9 cellular contexts compared by ENCODE assay signal in genomic region chr10:72048450-72049124, GRCh38. TPM values are rescaled to one million over a fixed set of nuclear protein-coding genes. Genes with fewer than 3 reads are reported as not detected.
DNase-seq lines count a peak whose midpoint lies in the region; ATAC-seq, FAIRE-seq and TF ChIP-seq lines count a peak whose summit lies in the region.
"Had no signal": no experiment of that assay in that cellular context is flagged by ENCODE, and none has a peak within 500 bp of the region (broad histone marks: within the 10 kb centered on the region; RNA-seq: fewer than 3 reads in every experiment).

No MANE protein-coding gene starts in this region.

- no peak overlapping the region for H4K91ac ChIP-seq in IMR-90 (ENCODE audit: insufficient read depth, low read depth, low read length)
- H4K91ac ChIP-seq in H1 (replicated peaks; ENCODE audit: insufficient read length, low read length), result no peak overlapping the region
- H4K91ac ChIP-seq in mesenchymal stem cell (ENCODE audit: low read length), result no peak overlapping the region

- DNase-seq in activated gamma-delta T cell treated with Interleukin-2 at 50 U/mL for 16 hours (peak; percentile 92), activated gamma-delta T cell (lab: John Stamatoyannopoulos, UW) (no peak), IMR-90 (peak; percentile 90), NOMO-1 treated with dmso at 0.1 percent for 144 hours (lab: John Stamatoyannopoulos, UW; ENCODE audit: unreplicated experiment) (peak; percentile 63), H1 (ENCODE audit: low read depth in 1 of 2, low spot score in 2 of 2) (peak; percentile 85 to 97), mesenchymal stem cell (peak; percentile 91)
- peak; percentile 75 to 83 for DNase-seq in activated CD8-positive, alpha-beta memory T cell treated with anti-CD3 and anti-CD28 coated beads for 4 hours (ENCODE audit: low read depth in 2 of 2)
- DNase-seq in stimulated activated CD8-positive, alpha-beta memory T cell treated with anti-CD3 and anti-CD28 coated beads, Interleukin-15, amount 100 ng/mL, for 4 hours (ENCODE audit: low read depth in 2 of 2), result peak; percentile 71 to 76

- intact Hi-C loops in IMR-90 (cut with micrococcal nuclease), result loop anchor here (1.0 to 10.0 kb wide), 6 partner anchors 84 to 734 kb away; partner anchors contain the start of genes CHST3 and SLC29A3

- peak; percentile 97 for FAIRE-seq in H1 (lab: Jason Lieb, UNC)

- H2BK12ac ChIP-seq in H1 (ENCODE audit: low read depth, low read length) (no peak overlapping the region), mesenchymal stem cell (ENCODE audit: low read length in 2 of 2) (no peak overlapping the region)

- TF ChIP-seq POLR2A in IMR-90 (IDR thresholded peaks at IDR 0.05; ENCODE audit: low read depth, low read length), result 0 out of 2 replicates have a peak, but pooled peaks have one; percentile 31
- TF ChIP-seq POLR2A in H1 (IDR thresholded peaks at IDR 0.05; ENCODE audit: control extremely low read depth in 1 of 2, low read depth in 2 of 2, low read length in 2 of 2), result no peak

- ATAC-seq in IMR-90 (ENCODE audit: low read depth), result peak; percentile 96

- no peak overlapping the region for H3K4me3 ChIP-seq in IMR-90 (ENCODE audit: insufficient read depth, low read depth, low read length)
- H3K4me3 ChIP-seq in H1 (ENCODE audit: extremely low read depth in 1 of 4, insufficient read depth in 2 of 4, low read depth in 3 of 4, low read length in 4 of 4), result no peak overlapping the region
- H3K4me3 ChIP-seq in mesenchymal stem cell (ENCODE audit: insufficient read depth in 1 of 2, low read depth in 1 of 2, low read length in 2 of 2), result no peak overlapping the region
- H3K4me3 ChIP-seq: BLaER1 had no signal

- H3K9ac ChIP-seq in IMR-90 (ENCODE audit: low read depth, low read length) (no peak overlapping the region), H1 (replicated peaks in 1 of 4; ENCODE audit: extremely low read depth in 1 of 4, low read depth in 3 of 4, low read length in 3 of 4) (no peak overlapping the region), mesenchymal stem cell (ENCODE audit: low read length) (peak overlapping the region; percentile 67)
- H3K9ac ChIP-seq: BLaER1 had no signal

- no peaks in the 10 kb centered on the region for H4K20me1 ChIP-seq in IMR-90 (ENCODE audit: insufficient read depth, low read length)
- peaks cover 0 to 2% of the 10 kb centered on the region in 2 experiments for H4K20me1 ChIP-seq in H1 (replicated peaks in 1 of 2; ENCODE audit: control insufficient read depth in 1 of 2, insufficient read depth in 2 of 2, low read length in 2 of 2)
- H4K20me1 ChIP-seq: BLaER1 had no signal

- H3K79me1 ChIP-seq in IMR-90 (ENCODE audit: low read depth in 1 of 2, low read length in 2 of 2), result no peaks in the 10 kb centered on the region
- H3K79me1 ChIP-seq in H1 (ENCODE audit: low read depth, low read length), result no peaks in the 10 kb centered on the region
- no peaks in the 10 kb centered on the region for H3K79me1 ChIP-seq in mesenchymal stem cell (replicated peaks; ENCODE audit: low read length, poor library complexity, severe bottlenecking)

- H3K27me3 ChIP-seq in IMR-90 (ENCODE audit: control insufficient read depth, insufficient read depth, low read length), result peaks cover 16% of the 10 kb centered on the region
- H3K27me3 ChIP-seq in H1 (replicated peaks in 1 of 4; ENCODE audit: control insufficient read depth in 3 of 4, extremely low read depth in 1 of 4, insufficient read depth in 3 of 4, low read length in 3 of 4), result no peaks in the 10 kb centered on the region
- peaks cover 0 to 6% of the 10 kb centered on the region in 2 experiments for H3K27me3 ChIP-seq in mesenchymal stem cell (ENCODE audit: control insufficient read depth in 1 of 2, insufficient read depth in 1 of 2, low read length in 2 of 2)
- H3K27me3 ChIP-seq: BLaER1 had no signal

- H3K4me1 ChIP-seq in IMR-90 (ENCODE audit: control insufficient read depth, insufficient read depth, low read length) (peaks cover 1% of the 10 kb centered on the region; the same call in 1 of the 2 replicates), H1 (replicated peaks in 1 of 4; ENCODE audit: control insufficient read depth in 3 of 4, insufficient read depth in 4 of 4, low read length in 3 of 4) (peaks cover 0 to 2% (median 0%) of the 10 kb centered on the region in 4 experiments; a peak in 2 of 7 replicates), mesenchymal stem cell (ENCODE audit: control insufficient read depth, insufficient read depth, low read depth, low read length) (peaks cover 3% of the 10 kb centered on the region)

- no peak overlapping the region for H2BK5ac ChIP-seq in IMR-90 (ENCODE audit: low read depth, low read length, poor library complexity, severe bottlenecking)
- H2BK5ac ChIP-seq in H1 (ENCODE audit: low read depth, low read length), result no peak overlapping the region
- no peak overlapping the region for H2BK5ac ChIP-seq in mesenchymal stem cell (ENCODE audit: low read depth, low read length, poor library complexity, severe bottlenecking)

- CTCF ChIA-PET in IMR-90 (lab: Yijun Ruan, JAX), result interaction anchor here (0.5 to 4.1 kb wide), 28 partner anchors 10 to 718 kb away, joined by 3 to 26 read pairs (median 4); partner anchors contain the start of genes ANAPC16 and ASCC1
- CTCF ChIA-PET in H1 (lab: Charles Lee; ENCODE audit: partially characterized antibody), result interaction anchor here (0.6 to 9.8 kb wide), 51 partner anchors 9 to 705 kb away, joined by 3 to 100 read pairs (median 4); partner anchors contain the start of genes CHST3, DDIT4 and SPOCK2

- H2AK9ac ChIP-seq in IMR-90 (replicated peaks; ENCODE audit: low read depth, low read length, poor library complexity), result no peak overlapping the region

- H3K36me3 ChIP-seq in IMR-90 (ENCODE audit: control insufficient read depth, insufficient read depth, low read length) (no peaks in the 10 kb centered on the region), H1 (ENCODE audit: control insufficient read depth in 2 of 4, insufficient read depth in 4 of 4, low read length in 3 of 4) (no peaks in the 10 kb centered on the region), mesenchymal stem cell (ENCODE audit: control insufficient read depth in 1 of 2, insufficient read depth in 2 of 2, low read depth in 1 of 2, low read length in 2 of 2) (no peaks in the 10 kb centered on the region)
- H3K36me3 ChIP-seq: BLaER1 had no signal

- BruUV-seq in IMR-90 (replicated peaks; lab: Mats Ljungman, UMichigan), result no TSS peak

- H3K23ac ChIP-seq in IMR-90 (ENCODE audit: low read depth, low read length) (no peak overlapping the region), H1 (ENCODE audit: insufficient read length) (no peak overlapping the region), mesenchymal stem cell (ENCODE audit: low read length in 2 of 2) (no peak overlapping the region)

- H2BK15ac ChIP-seq in IMR-90 (ENCODE audit: low read depth, low read length) (no peak overlapping the region), H1 (ENCODE audit: low read length) (no peak overlapping the region), mesenchymal stem cell (ENCODE audit: low read depth, poor library complexity, severe bottlenecking) (no peak overlapping the region)

- H2BK20ac ChIP-seq in IMR-90 (ENCODE audit: low read depth, low read length) (no peak overlapping the region), H1 (ENCODE audit: low read length) (no peak overlapping the region)

- H3K18ac ChIP-seq in IMR-90 (ENCODE audit: low read depth, low read length) (no peak overlapping the region), H1 (ENCODE audit: extremely low read depth, low read length) (no peak overlapping the region), mesenchymal stem cell (ENCODE audit: low read depth in 1 of 2, low read length in 2 of 2) (no peak overlapping the region)

- 0% methylated on average over 1 of the region's 12 CpGs; no CpG with 5 or more reads in 1 of the 2 experiments for WGBS in IMR-90 (ENCODE audit: extremely low coverage in 2 of 2, insufficient read length in 1 of 2), 2 experiments
- 36% methylated on average over 12 of the region's 12 CpGs; no CpG with 5 or more reads in 1 of the 2 experiments for WGBS in H1 (ENCODE audit: extremely low coverage in 1 of 2, insufficient coverage in 1 of 2, insufficient read length in 1 of 2, insufficient replicate concordance in 2 of 2, low coverage in 1 of 2, low lambda C conversion rate in 2 of 2, missing lambda C conversion rate in 1 of 2), 2 experiments
- WGBS in mesenchymal stem cell, result 22% methylated on average over 10 of the region's 12 CpGs

- H2BK120ac ChIP-seq in IMR-90 (ENCODE audit: low read depth, low read length), result no peak overlapping the region
- H2BK120ac ChIP-seq in H1 (replicated peaks; ENCODE audit: low read depth, low read length), result no peak overlapping the region
- H2BK120ac ChIP-seq in mesenchymal stem cell (ENCODE audit: low read depth, low read length), result no peak overlapping the region

- H3K23me2 ChIP-seq in H1 (ENCODE audit: low read depth, low read length), result no peaks in the 10 kb centered on the region

- H2AK5ac ChIP-seq in IMR-90 (ENCODE audit: low read depth, low read length) (no peak overlapping the region), H1 (ENCODE audit: low read depth, low read length) (no peak overlapping the region), mesenchymal stem cell (ENCODE audit: low read length, severe bottlenecking) (no peak overlapping the region)

- H3K4me2 ChIP-seq in IMR-90 (ENCODE audit: low read depth, low read length), result no peak overlapping the region
- H3K4me2 ChIP-seq in H1 (ENCODE audit: insufficient read depth in 1 of 2, low read depth in 2 of 2, low read length in 2 of 2), result no peak overlapping the region
- H3K4me2 ChIP-seq in mesenchymal stem cell (ENCODE audit: low read length, poor library complexity, severe bottlenecking), result no peak overlapping the region
- H3K4me2 ChIP-seq: BLaER1 had no signal

- H2AFZ ChIP-seq in IMR-90 (replicated peaks; ENCODE audit: low read length, poor library complexity), result no peak overlapping the region
- H2AFZ ChIP-seq in H1 (ENCODE audit: low read length), result no peak overlapping the region
- H2AFZ ChIP-seq in mesenchymal stem cell (ENCODE audit: low read depth, low read length), result no peak overlapping the region

- H3K56ac ChIP-seq in IMR-90 (ENCODE audit: extremely low read depth, insufficient read depth, low read length), result no peak overlapping the region
- H3K56ac ChIP-seq in H1 (replicated peaks; ENCODE audit: insufficient read length, low read depth, low read length), result no peak overlapping the region

- dilution Hi-C loops in IMR-90 (cut with HindIII; ENCODE audit: low sequenced_read_pairs, unreplicated experiment), result no loop called here

- H4K5ac ChIP-seq in IMR-90 (ENCODE audit: low read depth, low read length) (no peak overlapping the region), H1 (ENCODE audit: insufficient read length, low read depth, low read length) (no peak overlapping the region)

- no peaks in the 10 kb centered on the region for H3K79me2 ChIP-seq in H1 (ENCODE audit: control insufficient read depth in 1 of 2, insufficient read depth in 2 of 2, low read length in 2 of 2)

- H4K8ac ChIP-seq in IMR-90 (ENCODE audit: low read depth in 2 of 2, low read length in 2 of 2), result no peak overlapping the region
- H4K8ac ChIP-seq in H1 (ENCODE audit: extremely low read depth, insufficient read depth, low read length), result no peak overlapping the region
- H4K8ac ChIP-seq in mesenchymal stem cell (ENCODE audit: low read length), result no peak overlapping the region

- POLR2A ChIA-PET in IMR-90 (lab: Charles Lee; ENCODE audit: unreplicated experiment) (no interaction called here), H1 (lab: Charles Lee; ENCODE audit: partially characterized antibody) (interaction anchor here (0.6 to 1.6 kb wide), 2 partner anchors 181 to 279 kb away, joined by 3 read pairs; no protein-coding TSS in a partner anchor)

- TF ChIP-seq RAD21 in IMR-90 (IDR thresholded peaks at IDR 0.05; ENCODE audit: low read length) (peak; percentile 100), H1 (IDR thresholded peaks at IDR 0.05 in 1 of 2, conservative IDR thresholded peaks at IDR 0.05 in 1 of 2; ENCODE audit: low read depth in 2 of 2, low read length in 2 of 2) (peak; percentile 97 to 98)

- H3K27ac ChIP-seq in IMR-90 (ENCODE audit: insufficient read depth, low read length), result no peak overlapping the region
- H3K27ac ChIP-seq in H1 (ENCODE audit: low read depth, low read length), result no peak overlapping the region
- H3K27ac ChIP-seq in mesenchymal stem cell (ENCODE audit: low read length, poor library complexity, severe bottlenecking), result no peak overlapping the region
- H3K27ac ChIP-seq: BLaER1 had no signal

- no peak overlapping the region for H3K4ac ChIP-seq in IMR-90 (ENCODE audit: low read depth, low read length)
- no peak overlapping the region for H3K4ac ChIP-seq in H1 (replicated peaks; ENCODE audit: insufficient read length, low read depth, low read length)
- H3K4ac ChIP-seq in mesenchymal stem cell (ENCODE audit: low read depth in 1 of 2, low read length in 2 of 2), result no peak overlapping the region

- H3K9me1 ChIP-seq in IMR-90 (ENCODE audit: insufficient read depth, low read length), result no peaks in the 10 kb centered on the region

- TF ChIP-seq CTCF in IMR-90 (conservative IDR thresholded peaks at IDR 0.05; ENCODE audit: low read depth, low read length) (peak; percentile 100), H1 (IDR thresholded peaks at IDR 0.05; ENCODE audit: control extremely low read depth in 1 of 3, insufficient read depth in 1 of 3, low read depth in 1 of 3, low read length in 3 of 3) (peak; percentile 94 to 100 (median 100))

- no peak overlapping the region for H3K14ac ChIP-seq in IMR-90 (replicated peaks; ENCODE audit: low read depth, low read length)
- no peak overlapping the region for H3K14ac ChIP-seq in H1 (ENCODE audit: insufficient read length)
- H3K14ac ChIP-seq in mesenchymal stem cell (ENCODE audit: low read length in 2 of 2), result no peak overlapping the region

- H3K9me3 ChIP-seq in IMR-90 (ENCODE audit: control insufficient read depth, insufficient read depth, low read length), result peaks cover 5% of the 10 kb centered on the region
- 0 out of 4 replicates have a peak, but pooled peaks cover 0 to 4% of the 10 kb centered on the region in 2 experiments for H3K9me3 ChIP-seq in H1 (ENCODE audit: insufficient read depth in 2 of 2, low read depth in 1 of 2, low read length in 1 of 2)
- H3K9me3 ChIP-seq in mesenchymal stem cell (ENCODE audit: control insufficient read depth, low read length), result peaks cover 6% of the 10 kb centered on the region
- H3K9me3 ChIP-seq: BLaER1 had no signal

- in situ Hi-C loops in IMR-90 (cut with MboI; ENCODE audit: low sequenced_read_pairs), result loop anchor here (5.0 kb wide), 2 partner anchors 91 to 146 kb away; no protein-coding TSS in a partner anchor

- TF ChIP-seq EP300 in H1 (IDR thresholded peaks at IDR 0.05; ENCODE audit: borderline replicate concordance in 1 of 2, low read depth in 2 of 2, low read length in 2 of 2), result peak in 1 of 2 experiments; percentile 74; a peak in 1 of 3 replicates

RNA-seq across cellular contexts. Expression of gene SPOCK2, which starts 39.8 kb away (rescaled TPM):
- not detected in 2 replicates for total RNA-seq in IMR-90 (2012; rRNA removed)
- polyA plus RNA-seq in IMR-90 (2012; rRNA removed) (0.02 TPM in 1 of 2 replicates, not detected in the other), H1 (2011; rRNA removed) (1.5 and 2.6 TPM in 2 replicates)
- polyA plus RNA-seq in IMR-90 (2012; cell fraction: cytosol; rRNA removed), result 0.04 TPM in 1 of 2 replicates, not detected in the other
- polyA plus RNA-seq in IMR-90 (2012; cell fraction: nucleus; rRNA removed; ENCODE audit: low replicate concordance), result 0.23 and 0.36 TPM in 2 replicates
- total RNA-seq in H1 (2021; fragmentation: NEBNext Ultra II Directional; extraction: Animal tissue kit (Norgen Biotek cat#: 25700)), result 1.6 and 1.9 TPM in 2 replicates
- 2.2 TPM for polyA plus RNA-seq in H1 (2011; cell fraction: cytosol; rRNA removed)
- 2.9 TPM for polyA plus RNA-seq in H1 (2011; cell fraction: nucleus; rRNA removed)
- polyA plus RNA-seq in H1 (2012, experiment 1 of 2), result 0.66 to 1.3 TPM (median 0.98 TPM) in 4 replicates
- polyA plus RNA-seq in H1 (2012, experiment 2 of 2), result 0.63 TPM
- polyA plus RNA-seq in H1 (2013, experiment 1 of 2), result 2.2 TPM
- 2.1 TPM for polyA plus RNA-seq in H1 (2013, experiment 2 of 2)
- 1.1 TPM in 2 replicates for polyA minus RNA-seq in H1 (2011; rRNA and poly(A)+ RNA removed)
- 0.73 TPM for polyA minus RNA-seq in H1 (2011; cell fraction: cytosol; rRNA and poly(A)+ RNA removed)
- 2.9 TPM for polyA minus RNA-seq in H1 (2011; cell fraction: nucleus; rRNA and poly(A)+ RNA removed)
- 0.22 TPM for polyA plus RNA-seq in mesenchymal stem cell (2013, experiment 1 of 2)
- 0.30 TPM for polyA plus RNA-seq in mesenchymal stem cell (2013, experiment 2 of 2)
